1 cellular context compared by ENCODE assay signal in genomic region chrX:53558646-53559045, GRCh38.
TF ChIP-seq lines count a peak whose summit lies in the region.

No MANE protein-coding gene starts in this region.

TF ChIP-seq in IMR-90, 13 proteins besides CTCF, POLR2A, EP300 and RAD21:
- TF ChIP-seq USF2 (IDR thresholded peaks at IDR 0.05; ENCODE audit: low read depth, low read length) = no peak
- TF ChIP-seq SMC3 (IDR thresholded peaks at IDR 0.05; ENCODE audit: low read depth, low read length) = no peak
- no peak for TF ChIP-seq NFE2L2 (IDR thresholded peaks at IDR 0.05; ENCODE audit: low read depth, low read length)
- TF ChIP-seq BHLHE40 (IDR thresholded peaks at IDR 0.05; ENCODE audit: low read depth, low read length) = no peak
- TF ChIP-seq ELK1 (IDR thresholded peaks at IDR 0.05; ENCODE audit: borderline replicate concordance, low read depth, low read length) = no peak
TF ChIP-seq in IMR-90: peak in this region for 0.
